In the genomic region with DNA sequence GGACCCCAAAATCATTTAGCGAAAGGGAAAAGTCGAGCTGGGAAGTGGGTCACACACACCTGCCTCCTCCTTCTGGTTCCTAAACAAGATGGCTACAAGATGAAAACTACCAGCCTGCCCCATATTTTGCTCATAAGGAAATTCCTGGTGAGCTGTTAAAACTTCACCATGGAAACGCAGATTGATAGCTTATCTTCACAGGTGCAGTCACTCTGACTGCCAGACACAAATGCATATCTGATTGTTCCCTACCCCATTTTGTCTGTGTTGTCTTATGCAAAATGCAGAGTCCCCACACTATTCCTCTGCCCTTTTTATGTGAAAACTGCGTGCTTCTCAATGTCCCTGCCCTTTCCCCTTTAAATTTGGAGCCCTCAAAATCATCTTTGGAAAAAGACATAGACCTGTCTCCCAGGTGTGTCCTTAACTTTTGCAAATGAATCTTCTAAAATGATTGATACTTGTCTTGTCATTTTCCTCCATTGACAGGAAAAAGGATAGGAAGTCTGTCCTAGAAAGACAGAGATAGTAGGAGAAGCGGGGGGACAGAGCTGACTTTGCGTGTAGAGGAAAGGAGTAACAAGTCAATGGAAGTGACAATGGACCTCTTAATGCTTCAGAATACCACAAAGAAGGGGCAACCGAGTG, we compare ENCODE assay signal across 1 cellular context.
A peak's percentile ranks its signal among the peaks of the same experiment; 100 is the strongest.
TF ChIP-seq lines count a peak whose summit lies in the region.

No MANE protein-coding gene starts in this region.

TF ChIP-seq in K562, 482 proteins besides CTCF, POLR2A, EP300 and RAD21 (continued from another document):
- TF ChIP-seq, protein P1, sequence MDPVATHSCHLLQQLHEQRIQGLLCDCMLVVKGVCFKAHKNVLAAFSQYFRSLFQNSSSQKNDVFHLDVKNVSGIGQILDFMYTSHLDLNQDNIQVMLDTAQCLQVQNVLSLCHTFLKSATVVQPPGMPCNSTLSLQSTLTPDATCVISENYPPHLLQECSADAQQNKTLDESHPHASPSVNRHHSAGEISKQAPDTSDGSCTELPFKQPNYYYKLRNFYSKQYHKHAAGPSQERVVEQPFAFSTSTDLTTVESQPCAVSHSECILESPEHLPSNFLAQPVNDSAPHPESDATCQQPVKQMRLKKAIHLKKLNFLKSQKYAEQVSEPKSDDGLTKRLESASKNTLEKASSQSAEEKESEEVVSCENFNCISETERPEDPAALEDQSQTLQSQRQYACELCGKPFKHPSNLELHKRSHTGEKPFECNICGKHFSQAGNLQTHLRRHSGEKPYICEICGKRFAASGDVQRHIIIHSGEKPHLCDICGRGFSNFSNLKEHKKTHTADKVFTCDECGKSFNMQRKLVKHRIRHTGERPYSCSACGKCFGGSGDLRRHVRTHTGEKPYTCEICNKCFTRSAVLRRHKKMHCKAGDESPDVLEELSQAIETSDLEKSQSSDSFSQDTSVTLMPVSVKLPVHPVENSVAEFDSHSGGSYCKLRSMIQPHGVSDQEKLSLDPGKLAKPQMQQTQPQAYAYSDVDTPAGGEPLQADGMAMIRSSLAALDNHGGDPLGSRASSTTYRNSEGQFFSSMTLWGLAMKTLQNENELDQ (CRISPR knock-in tag; IDR thresholded peaks at IDR 0.05; ENCODE audit: borderline replicate concordance), result no peak
- TF ChIP-seq, protein P2, sequence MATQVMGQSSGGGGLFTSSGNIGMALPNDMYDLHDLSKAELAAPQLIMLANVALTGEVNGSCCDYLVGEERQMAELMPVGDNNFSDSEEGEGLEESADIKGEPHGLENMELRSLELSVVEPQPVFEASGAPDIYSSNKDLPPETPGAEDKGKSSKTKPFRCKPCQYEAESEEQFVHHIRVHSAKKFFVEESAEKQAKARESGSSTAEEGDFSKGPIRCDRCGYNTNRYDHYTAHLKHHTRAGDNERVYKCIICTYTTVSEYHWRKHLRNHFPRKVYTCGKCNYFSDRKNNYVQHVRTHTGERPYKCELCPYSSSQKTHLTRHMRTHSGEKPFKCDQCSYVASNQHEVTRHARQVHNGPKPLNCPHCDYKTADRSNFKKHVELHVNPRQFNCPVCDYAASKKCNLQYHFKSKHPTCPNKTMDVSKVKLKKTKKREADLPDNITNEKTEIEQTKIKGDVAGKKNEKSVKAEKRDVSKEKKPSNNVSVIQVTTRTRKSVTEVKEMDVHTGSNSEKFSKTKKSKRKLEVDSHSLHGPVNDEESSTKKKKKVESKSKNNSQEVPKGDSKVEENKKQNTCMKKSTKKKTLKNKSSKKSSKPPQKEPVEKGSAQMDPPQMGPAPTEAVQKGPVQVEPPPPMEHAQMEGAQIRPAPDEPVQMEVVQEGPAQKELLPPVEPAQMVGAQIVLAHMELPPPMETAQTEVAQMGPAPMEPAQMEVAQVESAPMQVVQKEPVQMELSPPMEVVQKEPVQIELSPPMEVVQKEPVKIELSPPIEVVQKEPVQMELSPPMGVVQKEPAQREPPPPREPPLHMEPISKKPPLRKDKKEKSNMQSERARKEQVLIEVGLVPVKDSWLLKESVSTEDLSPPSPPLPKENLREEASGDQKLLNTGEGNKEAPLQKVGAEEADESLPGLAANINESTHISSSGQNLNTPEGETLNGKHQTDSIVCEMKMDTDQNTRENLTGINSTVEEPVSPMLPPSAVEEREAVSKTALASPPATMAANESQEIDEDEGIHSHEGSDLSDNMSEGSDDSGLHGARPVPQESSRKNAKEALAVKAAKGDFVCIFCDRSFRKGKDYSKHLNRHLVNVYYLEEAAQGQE (CRISPR knock-in tag; IDR thresholded peaks at IDR 0.05; ENCODE audit: low read depth), result no peak
- 0 out of 2 replicates have a peak, but pooled peaks have one; percentile 58 for TF ChIP-seq FOXJ2 (tag; IDR thresholded peaks at IDR 0.05)
- TF ChIP-seq SMARCA5 (IDR thresholded peaks at IDR 0.05), result no peak
- TF ChIP-seq SREBF2 (CRISPR knock-in tag; IDR thresholded peaks at IDR 0.05), result no peak
- TF ChIP-seq, protein P3, sequence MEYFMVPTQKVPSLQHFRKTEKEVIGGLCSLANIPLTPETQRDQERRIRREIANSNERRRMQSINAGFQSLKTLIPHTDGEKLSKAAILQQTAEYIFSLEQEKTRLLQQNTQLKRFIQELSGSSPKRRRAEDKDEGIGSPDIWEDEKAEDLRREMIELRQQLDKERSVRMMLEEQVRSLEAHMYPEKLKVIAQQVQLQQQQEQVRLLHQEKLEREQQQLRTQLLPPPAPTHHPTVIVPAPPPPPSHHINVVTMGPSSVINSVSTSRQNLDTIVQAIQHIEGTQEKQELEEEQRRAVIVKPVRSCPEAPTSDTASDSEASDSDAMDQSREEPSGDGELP (CRISPR knock-in tag; IDR thresholded peaks at IDR 0.05; ENCODE audit: borderline replicate concordance), result no peak
